Comparison of ENCODE assay signal across 11 cellular contexts in genomic region chr5:181207960-181208253, GRCh38. TPM values are rescaled to one million over a fixed set of nuclear protein-coding genes. Genes with fewer than 3 reads are reported as not detected.
DNase-seq lines count a peak whose midpoint lies in the region; ATAC-seq, FAIRE-seq and TF ChIP-seq lines count a peak whose summit lies in the region.
"Had no signal": no experiment of that assay in that cellular context is flagged by ENCODE, and none has a peak within 500 bp of the region (broad histone marks: within the 10 kb centered on the region; RNA-seq: fewer than 3 reads in every experiment).

No MANE protein-coding gene starts in this region.

- no peak overlapping the region for H3K4me2 ChIP-seq in astrocyte (ENCODE audit: low read length)

- H3K9me3 ChIP-seq in CD8-positive, alpha-beta T cell (ENCODE audit: low read length) = no peaks in the 10 kb centered on the region
- no peaks in the 10 kb centered on the region for H3K9me3 ChIP-seq in astrocyte (ENCODE audit: insufficient read depth, low read depth, low read length)
- H3K9me3 ChIP-seq: testis had no signal

- H3K4me3 ChIP-seq in CD8-positive, alpha-beta T cell (ENCODE audit: low read depth, low read length) = no peak overlapping the region
- H3K4me3 ChIP-seq in astrocyte (ENCODE audit: insufficient read depth, low read depth, low read length) = no peak overlapping the region

- H3K9ac ChIP-seq in astrocyte (ENCODE audit: low read length) = no peak overlapping the region

- no peaks in the 10 kb centered on the region for H3K9me3 Mint-ChIP-seq in CD8-positive, alpha-beta T cell
- H3K9me3 Mint-ChIP-seq in IgD-negative memory B cell (peaks cover 0 to 6% (median 5%) of the 10 kb centered on the region in 3 donors), astrocyte (ENCODE audit: unreplicated experiment) (peaks cover 4% of the 10 kb centered on the region), neural crest cell (peaks cover 6% of the 10 kb centered on the region)

- H3K4me1 ChIP-seq in CD8-positive, alpha-beta T cell (ENCODE audit: insufficient read depth, low read length) = peaks cover 29% of the 10 kb centered on the region
- H3K4me1 ChIP-seq in astrocyte (ENCODE audit: insufficient read depth, low read length) = peaks cover 12% of the 10 kb centered on the region

- peaks cover 6% of the 10 kb centered on the region for H3K36me3 Mint-ChIP-seq in CD8-positive, alpha-beta T cell
- no peaks in the 10 kb centered on the region for H3K36me3 Mint-ChIP-seq in IgD-negative memory B cell
- no peaks in the 10 kb centered on the region for H3K36me3 Mint-ChIP-seq in astrocyte (ENCODE audit: low read depth, unreplicated experiment)
- peaks cover 17% of the 10 kb centered on the region for H3K36me3 Mint-ChIP-seq in neural crest cell (ENCODE audit: low read depth)

- peaks cover 14% of the 10 kb centered on the region for H3K27me3 Mint-ChIP-seq in CD8-positive, alpha-beta T cell (ENCODE audit: low read depth)
- H3K27me3 Mint-ChIP-seq in IgD-negative memory B cell (peaks cover 11% of the 10 kb centered on the region), astrocyte (ENCODE audit: low read depth, unreplicated experiment) (peaks cover 22% of the 10 kb centered on the region), neural crest cell (ENCODE audit: low read depth) (peaks cover 72% of the 10 kb centered on the region)

- ATAC-seq in CD8-positive, alpha-beta T cell = no peak
- ATAC-seq in HG03571 (IDR thresholded peaks at IDR 0.05; ENCODE audit: unreplicated experiment) = no peak

- H3K27me3 ChIP-seq in CD8-positive, alpha-beta T cell (ENCODE audit: insufficient read depth, low read length) = no peaks in the 10 kb centered on the region
- H3K27me3 ChIP-seq in astrocyte (ENCODE audit: insufficient read depth, low read length) = peaks cover 16% of the 10 kb centered on the region
- H3K27me3 ChIP-seq: testis had no signal

- no peak for TF ChIP-seq CTCF in CD8-positive, alpha-beta T cell (IDR thresholded peaks at IDR 0.05)
- TF ChIP-seq CTCF in astrocyte (IDR thresholded peaks at IDR 0.05; ENCODE audit: insufficient read depth, low read depth, low read length) = no peak
- no peak for TF ChIP-seq CTCF in neural crest cell (conservative IDR thresholded peaks at IDR 0.05)

- POLR2A ChIA-PET in CD8-positive, alpha-beta T cell (lab: Charles Lee) = interaction anchor here (1.0 to 8.2 kb wide), 8 partner anchors 9 to 516 kb away, joined by 3 to 158 read pairs (median 15); partner anchors contain the start of genes TRIM41 and TRIM52

- peak overlapping the region; percentile 85 for H3K27ac Mint-ChIP-seq in CD8-positive, alpha-beta T cell
- peak overlapping the region; percentile 99 to 100 (median 99) for H3K27ac Mint-ChIP-seq in IgD-negative memory B cell
- no peak overlapping the region for H3K27ac Mint-ChIP-seq in astrocyte (ENCODE audit: unreplicated experiment)
- no peak overlapping the region for H3K27ac Mint-ChIP-seq in neural crest cell (ENCODE audit: unreplicated experiment)

- intact Hi-C loops in CD8-positive, alpha-beta T cell (cut with DNase I, micrococcal nuclease) = loop anchor here (1.0 to 2.0 kb wide), 3 partner anchors 9 to 15 kb away; partner anchors contain the start of gene TRIM41 (in 1 of the 2)

- peaks cover 30% of the 10 kb centered on the region for H3K4me1 Mint-ChIP-seq in CD8-positive, alpha-beta T cell (ENCODE audit: low read depth)
- H3K4me1 Mint-ChIP-seq in IgD-negative memory B cell = peaks cover 18 to 34% (median 21%) of the 10 kb centered on the region in 3 donors
- peaks cover 13% of the 10 kb centered on the region for H3K4me1 Mint-ChIP-seq in astrocyte (ENCODE audit: low read depth, unreplicated experiment)
- peaks cover 29% of the 10 kb centered on the region for H3K4me1 Mint-ChIP-seq in neural crest cell

- H3K79me2 ChIP-seq in astrocyte (ENCODE audit: insufficient read depth, low read length) = no peaks in the 10 kb centered on the region

- peaks cover 5% of the 10 kb centered on the region for H4K20me1 ChIP-seq in astrocyte (ENCODE audit: insufficient read depth, low read length)

- peak overlapping the region; percentile 88 for H3K4me3 Mint-ChIP-seq in CD8-positive, alpha-beta T cell
- peak overlapping the region; percentile 84 to 99 (median 96) for H3K4me3 Mint-ChIP-seq in IgD-negative memory B cell
- H3K4me3 Mint-ChIP-seq in astrocyte (ENCODE audit: unreplicated experiment) = peak overlapping the region; percentile 94
- H3K4me3 Mint-ChIP-seq in neural crest cell = peak overlapping the region; percentile 99

- FAIRE-seq in astrocyte (lab: Jason Lieb, UNC) = no peak
- FAIRE-seq: colon had no signal

- H3K27ac ChIP-seq in CD8-positive, alpha-beta T cell (ENCODE audit: low read depth, low read length) = no peak overlapping the region
- no peak overlapping the region for H3K27ac ChIP-seq in astrocyte (ENCODE audit: low read depth, low read length)
- H3K27ac ChIP-seq in caudate nucleus (ENCODE audit: low read depth, low read length) = no peak overlapping the region

- H2AFZ ChIP-seq in astrocyte (ENCODE audit: low read depth, low read length) = no peak overlapping the region

- CTCF ChIA-PET in CD8-positive, alpha-beta T cell (lab: Charles Lee) = interaction anchor here (0.7 to 4.3 kb wide), 7 partner anchors 9 to 24 kb away, joined by 3 to 43 read pairs (median 10); partner anchors contain the start of gene TRIM41

- H3K36me3 ChIP-seq in CD8-positive, alpha-beta T cell (ENCODE audit: insufficient read depth, low read length) = no peaks in the 10 kb centered on the region
- no peaks in the 10 kb centered on the region for H3K36me3 ChIP-seq in astrocyte (ENCODE audit: insufficient read depth, low read length)

- no peak for DNase-seq in CD8-positive, alpha-beta T cell
- DNase-seq in astrocyte (ENCODE audit: low read depth) (no peak), neural crest cell (ENCODE audit: low read depth, low spot score) (no peak), medulla oblongata (ENCODE audit: extremely low spot score) (no peak), caudate nucleus (lab: John Stamatoyannopoulos, UW) (no peak)
- DNase-seq in stimulated activated naive CD4-positive, alpha-beta T cell treated with Interleukin-2 at 50 U/mL for 16 hours (lab: John Stamatoyannopoulos, UW) = no peak
- DNase-seq: NCI-H2171 treated with DMSO at 0.1 percent for 48 hours had no signal

RNA-seq across cellular contexts. Expression of gene TRIM7, which starts 2.9 kb away (rescaled TPM):
- total RNA-seq in CD8-positive, alpha-beta T cell = under 1 TPM; 0.72 to 0.95 TPM
- polyA plus RNA-seq in IgD-negative memory B cell = 0.71 TPM
- total RNA-seq in astrocyte (0.22 and 0.27 TPM in 2 replicates), neural crest cell (not detected in 2 replicates)

RNA-seq across cellular contexts. Expression of gene TRIM41, which starts 15.2 kb away (rescaled TPM):
- total RNA-seq in CD8-positive, alpha-beta T cell = 10 to 100 TPM; 20.9 to 22.2 TPM
- 1.3 TPM for polyA plus RNA-seq in IgD-negative memory B cell
- total RNA-seq in astrocyte (20.9 and 21.8 TPM in 2 replicates), neural crest cell (34.5 and 39.1 TPM in 2 replicates)

RNA-seq across cellular contexts. Expression of gene RACK1, which starts 35.8 kb away (rescaled TPM):
- 1,000 to 10,000 TPM; 2,370 to 2,438 TPM for total RNA-seq in CD8-positive, alpha-beta T cell
- 2,243 TPM for polyA plus RNA-seq in IgD-negative memory B cell
- total RNA-seq in astrocyte = 1,553 and 1,656 TPM in 2 replicates
- 2,359 and 2,449 TPM in 2 replicates for total RNA-seq in neural crest cell

RNA-seq across cellular contexts. Expression of gene TRIM52, which starts 53.0 kb away (rescaled TPM):
- total RNA-seq in CD8-positive, alpha-beta T cell = 10 to 100 TPM; 23.7 to 28.8 TPM
- 31.6 TPM for polyA plus RNA-seq in IgD-negative memory B cell
- total RNA-seq in astrocyte (6.5 and 7.3 TPM in 2 replicates), neural crest cell (9.0 TPM in 2 replicates)

Comparison
In these comparisons a context has a peak if more than half of its experiments do, and no peak if none do; other contexts are left out.
1. H3K27ac Mint-ChIP-seq: peak in CD8-positive, alpha-beta T cell (single experiment) and IgD-negative memory B cell (3 of 3); none in astrocyte (single experiment) and neural crest cell (single experiment).
2. Peak in every context shown above with its lines, with median percentiles within 50 percentile points of each other: H3K4me3 Mint-ChIP-seq.